In the genomic region with DNA sequence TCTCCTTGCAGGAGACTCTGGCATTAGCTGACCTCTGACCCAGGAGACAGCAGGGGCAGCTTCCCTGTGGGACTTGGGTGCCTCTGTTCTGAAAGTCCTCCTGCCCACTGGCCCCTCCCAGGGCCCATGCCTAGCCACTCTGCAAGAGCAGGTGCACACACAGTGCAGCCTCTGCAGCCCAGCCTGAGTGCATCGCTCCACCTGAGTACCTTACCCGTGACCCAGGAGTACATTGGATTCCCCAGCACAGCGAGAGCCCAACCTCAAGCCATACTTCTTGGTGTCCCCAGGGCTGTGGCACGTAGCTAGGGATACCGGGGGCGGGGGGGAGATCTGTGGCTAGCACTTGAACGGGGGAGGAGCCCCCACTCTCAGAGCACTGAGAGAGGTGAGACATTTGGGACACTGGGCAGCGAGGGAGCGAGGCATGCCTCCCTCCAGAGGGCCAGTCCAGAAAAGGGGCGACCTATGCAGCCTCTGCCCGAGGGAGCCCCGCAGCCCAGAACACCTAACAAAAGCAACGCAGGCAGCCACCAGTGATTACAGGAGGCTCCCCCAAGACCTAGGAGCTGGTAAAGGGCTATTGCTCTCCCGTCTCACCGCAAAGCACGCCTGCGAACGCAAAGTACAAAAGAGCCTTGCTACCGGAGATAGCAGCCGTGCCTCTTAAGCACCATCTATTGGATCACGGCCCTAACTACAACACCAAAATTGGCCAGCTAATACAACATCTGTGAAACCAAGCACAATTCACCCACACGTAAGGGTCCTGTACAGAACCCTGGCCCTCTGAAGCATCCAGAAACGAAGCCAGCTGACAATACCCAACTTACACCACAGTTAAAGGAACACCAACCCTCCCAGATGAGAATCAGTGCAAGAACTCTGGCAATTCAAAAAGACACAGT, we compare ENCODE assay signal across 10 cellular contexts. TPM values are rescaled to one million over a fixed set of nuclear protein-coding genes. Genes with fewer than 3 reads are reported as not detected.
DNase-seq lines count a peak whose midpoint lies in the region; ATAC-seq, FAIRE-seq and TF ChIP-seq lines count a peak whose summit lies in the region.
"Had no signal": no experiment of that assay in that cellular context is flagged by ENCODE, and none has a peak within 500 bp of the region (broad histone marks: within the 10 kb centered on the region; RNA-seq: fewer than 3 reads in every experiment).

No MANE protein-coding gene starts in this region.

- H3K36me3 ChIP-seq in H1 (ENCODE audit: control insufficient read depth in 2 of 4, insufficient read depth in 4 of 4, low read length in 3 of 4) (no peaks in the 10 kb centered on the region), colonic mucosa (no peaks in the 10 kb centered on the region)

- H2AK5ac ChIP-seq in H1 (ENCODE audit: low read depth, low read length), result no peak overlapping the region

- peak overlapping the region; percentile 88 for H4K8ac ChIP-seq in H1 (ENCODE audit: extremely low read depth, insufficient read depth, low read length)

- H3K9me3 ChIP-seq in H1 (ENCODE audit: insufficient read depth in 2 of 2, low read depth in 1 of 2, low read length in 1 of 2) (peaks cover 0 to 4% of the 10 kb centered on the region in 2 experiments; a peak in 1 of 4 replicates), colonic mucosa (no peaks in the 10 kb centered on the region)

- H2BK15ac ChIP-seq in H1 (ENCODE audit: low read length), result no peak overlapping the region

- no peak overlapping the region for H3K4ac ChIP-seq in H1 (replicated peaks; ENCODE audit: insufficient read length, low read depth, low read length)

- TF ChIP-seq CTCF in H1 (IDR thresholded peaks at IDR 0.05; ENCODE audit: control extremely low read depth in 1 of 3, insufficient read depth in 1 of 3, low read depth in 1 of 3, low read length in 3 of 3), result peak; percentile 16 to 64 (median 42)
- TF ChIP-seq CTCF in neural crest cell (conservative IDR thresholded peaks at IDR 0.05), result peak; percentile 49
- TF ChIP-seq CTCF in colonic mucosa (IDR thresholded peaks at IDR 0.05), result no peak

- H3K18ac ChIP-seq in H1 (ENCODE audit: extremely low read depth, low read length), result peak overlapping the region; percentile 60; the same call in 1 of the 2 replicates

- H3K36me3 Mint-ChIP-seq in neural crest cell (ENCODE audit: low read depth), result no peaks in the 10 kb centered on the region

- H2BK120ac ChIP-seq in H1 (replicated peaks; ENCODE audit: low read depth, low read length), result no peak overlapping the region

- no peak overlapping the region for H4K5ac ChIP-seq in H1 (ENCODE audit: insufficient read length, low read depth, low read length)

- H3K4me1 ChIP-seq in H1 (replicated peaks in 1 of 4; ENCODE audit: control insufficient read depth in 3 of 4, insufficient read depth in 4 of 4, low read length in 3 of 4), result peaks cover 0 to 7% (median 0%) of the 10 kb centered on the region in 4 experiments; a peak in 1 of 7 replicates
- no peaks in the 10 kb centered on the region for H3K4me1 ChIP-seq in colonic mucosa
- H3K4me1 ChIP-seq: parathyroid adenoma had no signal

- no peak overlapping the region for H2BK20ac ChIP-seq in H1 (ENCODE audit: low read length)

- no peak overlapping the region for H3K56ac ChIP-seq in H1 (replicated peaks; ENCODE audit: insufficient read length, low read depth, low read length)

- POLR2A ChIA-PET in H1 (lab: Charles Lee; ENCODE audit: partially characterized antibody), result interaction anchor here (0.6 kb wide), 1 partner anchor 22 kb away, joined by 3 read pairs; no protein-coding TSS in a partner anchor

- peak overlapping the region in 1 of 4 experiments; percentile 71; a peak in 1 of 7 replicates for H3K9ac ChIP-seq in H1 (replicated peaks in 1 of 4; ENCODE audit: extremely low read depth in 1 of 4, low read depth in 3 of 4, low read length in 3 of 4)
- no peak overlapping the region for H3K9ac ChIP-seq in colonic mucosa (ENCODE audit: low read depth in 2 of 2, low read length in 2 of 2)
- H3K9ac ChIP-seq: parathyroid adenoma had no signal

- DNase-seq in HCEC 1CT (peak; percentile 45), NCI-H510A (lab: John Stamatoyannopoulos, UW) (peak; percentile 63), H1 (ENCODE audit: low read depth in 1 of 2, low spot score in 2 of 2) (peak; percentile 29 to 66), neural crest cell (ENCODE audit: low read depth, low spot score) (peak; percentile 11), NOMO-1 (lab: John Stamatoyannopoulos, UW; ENCODE audit: unreplicated experiment in 2 of 2) (no peak), colonic mucosa (no peak)
- no peak for DNase-seq in stimulated activated CD4-positive, alpha-beta T cell treated with anti-CD3 and anti-CD28 coated beads, Interleukin-15, amount 100 ng/mL, for 24 hours
- DNase-seq: NCI-H2081 treated with DMSO at 0.1 percent for 48 hours had no signal

- H3K23ac ChIP-seq in H1 (ENCODE audit: insufficient read length), result no peak overlapping the region

- no peak overlapping the region for H3K14ac ChIP-seq in H1 (ENCODE audit: insufficient read length)

- H3K4me3 Mint-ChIP-seq in neural crest cell, result no peak overlapping the region

- H3K27ac Mint-ChIP-seq in neural crest cell (ENCODE audit: unreplicated experiment), result no peak overlapping the region

- H4K91ac ChIP-seq in H1 (replicated peaks; ENCODE audit: insufficient read length, low read length), result no peak overlapping the region

- WGBS in H1 (ENCODE audit: extremely low coverage in 1 of 2, insufficient coverage in 1 of 2, insufficient read length in 1 of 2, insufficient replicate concordance in 2 of 2, low coverage in 1 of 2, low lambda C conversion rate in 2 of 2, missing lambda C conversion rate in 1 of 2), 2 experiments, result 68% methylated on average over 22 of the region's 23 CpGs; no CpG with 5 or more reads in 1 of the 2 experiments

- H3K4me2 ChIP-seq in H1 (ENCODE audit: insufficient read depth in 1 of 2, low read depth in 2 of 2, low read length in 2 of 2), result peak overlapping the region; percentile 4 to 76; a peak in 2 of 4 replicates

- no peaks in the 10 kb centered on the region for H3K27me3 Mint-ChIP-seq in neural crest cell (ENCODE audit: low read depth)

- peak overlapping the region in 1 of 4 experiments; percentile 57; a peak in 2 of 8 replicates for H3K4me3 ChIP-seq in H1 (ENCODE audit: extremely low read depth in 1 of 4, insufficient read depth in 2 of 4, low read depth in 3 of 4, low read length in 4 of 4)
- H3K4me3 ChIP-seq in colonic mucosa, result no peak overlapping the region

- H3K27me3 ChIP-seq in H1 (replicated peaks in 1 of 4; ENCODE audit: control insufficient read depth in 3 of 4, extremely low read depth in 1 of 4, insufficient read depth in 3 of 4, low read length in 3 of 4), result no peaks in the 10 kb centered on the region
- H3K27me3 ChIP-seq in colonic mucosa, result no peaks in the 10 kb centered on the region

- no peaks in the 10 kb centered on the region for H4K20me1 ChIP-seq in H1 (replicated peaks in 1 of 2; ENCODE audit: control insufficient read depth in 1 of 2, insufficient read depth in 2 of 2, low read length in 2 of 2)

- no peak for ATAC-seq in HG03097 (IDR thresholded peaks at IDR 0.05; ENCODE audit: low FRiP score, unreplicated experiment)

- intact Hi-C loops in colonic mucosa (cut with DNase I), result no loop called here

- TF ChIP-seq POLR2A in H1 (IDR thresholded peaks at IDR 0.05; ENCODE audit: control extremely low read depth in 1 of 2, low read depth in 2 of 2, low read length in 2 of 2), result no peak

- peak overlapping the region; percentile 94 for H2AFZ ChIP-seq in H1 (ENCODE audit: low read length)
- H2AFZ ChIP-seq: parathyroid adenoma had no signal

- H2BK5ac ChIP-seq in H1 (ENCODE audit: low read depth, low read length), result peak overlapping the region; percentile 18; the same call in 1 of the 2 replicates

- FAIRE-seq in H1 (lab: Jason Lieb, UNC), result peak; percentile 89

- H3K4me1 Mint-ChIP-seq in neural crest cell, result peaks cover 4% of the 10 kb centered on the region

- 0 out of 2 replicates have a peak, but pooled peaks cover 2% of the 10 kb centered on the region for H3K23me2 ChIP-seq in H1 (ENCODE audit: low read depth, low read length)

- H3K79me1 ChIP-seq in H1 (ENCODE audit: low read depth, low read length), result no peaks in the 10 kb centered on the region

- no peak for TF ChIP-seq EP300 in H1 (IDR thresholded peaks at IDR 0.05; ENCODE audit: borderline replicate concordance in 1 of 2, low read depth in 2 of 2, low read length in 2 of 2)

- H3K27ac ChIP-seq in H1 (ENCODE audit: low read depth, low read length), result no peak overlapping the region
- H3K27ac ChIP-seq in colonic mucosa, result no peak overlapping the region
- H3K27ac ChIP-seq: parathyroid adenoma had no signal

- 0 out of 2 replicates have a peak overlapping the region, but pooled peaks have one; percentile 39 for H2BK12ac ChIP-seq in H1 (ENCODE audit: low read depth, low read length)

- no peaks in the 10 kb centered on the region for H3K79me2 ChIP-seq in H1 (ENCODE audit: control insufficient read depth in 1 of 2, insufficient read depth in 2 of 2, low read length in 2 of 2)
- H3K79me2 ChIP-seq: parathyroid adenoma had no signal

- CTCF ChIA-PET in H1 (lab: Charles Lee; ENCODE audit: partially characterized antibody), result interaction anchor here (0.6 to 1.9 kb wide), 14 partner anchors 9 to 755 kb away, joined by 3 to 10 read pairs (median 3); no protein-coding TSS in a partner anchor

- H3K9me3 Mint-ChIP-seq in neural crest cell, result peaks cover 13% of the 10 kb centered on the region

- peak; percentile 73 to 76 for TF ChIP-seq RAD21 in H1 (IDR thresholded peaks at IDR 0.05 in 1 of 2, conservative IDR thresholded peaks at IDR 0.05 in 1 of 2; ENCODE audit: low read depth in 2 of 2, low read length in 2 of 2)

TF ChIP-seq in H1, 55 proteins besides CTCF, POLR2A, EP300 and RAD21 (continues in another document):
- TF ChIP-seq KDM4A (IDR thresholded peaks at IDR 0.05; ENCODE audit: low read depth, low read length, severe bottlenecking) (no peak), CHD2 (IDR thresholded peaks at IDR 0.05; ENCODE audit: low read length) (no peak), CEBPB (IDR thresholded peaks at IDR 0.05; ENCODE audit: low read depth, low read length) (no peak)

RNA-seq across cellular contexts. Expression of gene PRDM9, which starts 0.8 kb away (rescaled TPM):
- not detected in 2 replicates for total RNA-seq in H1 (2021; fragmentation: NEBNext Ultra II Directional; extraction: Animal tissue kit (Norgen Biotek cat#: 25700))
- polyA plus RNA-seq in H1 (2011; rRNA removed), result not detected in 2 replicates
- polyA plus RNA-seq in H1 (2011; cell fraction: cytosol; rRNA removed), result not detected
- not detected for polyA plus RNA-seq in H1 (2011; cell fraction: nucleus; rRNA removed)
- polyA plus RNA-seq in H1 (2012, experiment 1 of 2), result not detected in 4 replicates
- not detected for polyA plus RNA-seq in H1 (2012, experiment 2 of 2)
- polyA plus RNA-seq in H1 (2013, experiment 1 of 2), result not detected
- polyA plus RNA-seq in H1 (2013, experiment 2 of 2), result not detected
- 0.05 TPM in 1 of 2 replicates, not detected in the other for polyA minus RNA-seq in H1 (2011; rRNA and poly(A)+ RNA removed)
- not detected for polyA minus RNA-seq in H1 (2011; cell fraction: cytosol; rRNA and poly(A)+ RNA removed)
- not detected for polyA minus RNA-seq in H1 (2011; cell fraction: nucleus; rRNA and poly(A)+ RNA removed)
- total RNA-seq in neural crest cell (not detected in 2 replicates), colonic mucosa (not detected)

Comparison
In these comparisons a context has a peak if more than half of its experiments do, and no peak if none do; other contexts are left out.
1. DNase-seq: peak in HCEC 1CT (single experiment), NCI-H510A (single experiment), H1 (2 of 2) and neural crest cell (single experiment); none in NOMO-1 (0 of 2), stimulated activated CD4-positive, alpha-beta T cell treated with anti-CD3 and anti-CD28 coated beads, Interleukin-15, amount 100 ng/mL, for 24 hours (single experiment) and colonic mucosa (single experiment).